ENCODE assay signal across 22 cellular contexts in genomic region chr10:13978844-13979227, GRCh38.
A peak's percentile ranks its signal among the peaks of the same experiment; 100 is the strongest.
DNase-seq lines count a peak whose midpoint lies in the region; ATAC-seq, FAIRE-seq and TF ChIP-seq lines count a peak whose summit lies in the region.
"Had no signal": no experiment of that assay in that cellular context is flagged by ENCODE, and none has a peak within 500 bp of the region (broad histone marks: within the 10 kb centered on the region; RNA-seq: fewer than 3 reads in every experiment).

No MANE protein-coding gene starts in this region.

- H3K4me3 ChIP-seq in PC-3 (ENCODE audit: low read length) (no peak overlapping the region), astrocyte (ENCODE audit: insufficient read depth, low read depth, low read length) (no peak overlapping the region), muscle layer of duodenum (ENCODE audit: low read depth in 1 of 2, low read length in 2 of 2) (no peak overlapping the region), stomach (no peak overlapping the region), body of pancreas (no peak overlapping the region)
- H3K4me3 ChIP-seq: tibial nerve had no signal

- no peak overlapping the region for H3K4me3 Mint-ChIP-seq in astrocyte (ENCODE audit: unreplicated experiment)
- H3K4me3 Mint-ChIP-seq: activated CD8-positive, alpha-beta memory T cell treated with anti-CD3 and anti-CD28 coated beads, Interleukin-2, amount 10 ng/mL, durations not matched to agents 7 days and 5 days; activated naive CD4-positive, alpha-beta T cell treated with anti-CD3 and anti-CD28 coated beads, Interleukin-2, amount 10 ng/mL, durations not matched to agents 7 days and 5 days; CD8-positive, alpha-beta T cell had no signal

- H3K4me1 ChIP-seq in PC-3 (ENCODE audit: insufficient read depth, low read length): 0 out of 2 replicates have a peak, but pooled peaks cover 11% of the 10 kb centered on the region
- H3K4me1 ChIP-seq in astrocyte (ENCODE audit: insufficient read depth, low read length): peaks cover 20% of the 10 kb centered on the region
- no peaks in the 10 kb centered on the region for H3K4me1 ChIP-seq in muscle layer of duodenum (ENCODE audit: control insufficient read depth in 1 of 2, insufficient read depth in 2 of 2, low read length in 2 of 2)
- H3K4me1 ChIP-seq in stomach: peaks cover 0 to 10% (median 2%) of the 10 kb centered on the region in 4 donors
- no peaks in the 10 kb centered on the region for H3K4me1 ChIP-seq in body of pancreas

- CTCF ChIA-PET in PC-3 (lab: Charles Lee): no interaction called here

- H3K9me3 Mint-ChIP-seq in astrocyte (ENCODE audit: unreplicated experiment): no peaks in the 10 kb centered on the region
- H3K9me3 Mint-ChIP-seq: activated naive CD4-positive, alpha-beta T cell treated with anti-CD3 and anti-CD28 coated beads, Interleukin-2, amount 10 ng/mL, durations not matched to agents 7 days and 5 days; CD8-positive, alpha-beta T cell had no signal

- intact Hi-C loops in PC-3 (cut with micrococcal nuclease): no loop called here
- intact Hi-C loops in stomach (cut with DNase I; ENCODE audit: low total_unique reads): no loop called here
- intact Hi-C loops in body of pancreas (cut with DNase I): no loop called here

- no peaks in the 10 kb centered on the region for H3K36me3 ChIP-seq in PC-3 (ENCODE audit: low read depth, low read length)
- H3K36me3 ChIP-seq in astrocyte (ENCODE audit: insufficient read depth, low read length): no peaks in the 10 kb centered on the region
- H3K36me3 ChIP-seq in muscle layer of duodenum (ENCODE audit: control insufficient read depth in 1 of 2, insufficient read depth in 2 of 2, low read length in 2 of 2): peaks cover 0 to 3% of the 10 kb centered on the region in 2 donors
- no peaks in the 10 kb centered on the region for H3K36me3 ChIP-seq in stomach
- H3K36me3 ChIP-seq in body of pancreas (replicated peaks in 1 of 2; ENCODE audit: insufficient read depth in 1 of 2, low read depth in 2 of 2): no peaks in the 10 kb centered on the region

- TF ChIP-seq CTCF in PC-3 (conservative IDR thresholded peaks at IDR 0.05; ENCODE audit: low read depth, low read length) (no peak), astrocyte (IDR thresholded peaks at IDR 0.05; ENCODE audit: insufficient read depth, low read depth, low read length) (no peak), stomach (IDR thresholded peaks at IDR 0.05) (no peak), body of pancreas (IDR thresholded peaks at IDR 0.05) (no peak)

- BruUV-seq in PC-3 (replicated peaks; lab: Mats Ljungman, UMichigan): no TSS peak

- no peaks in the 10 kb centered on the region for H3F3A ChIP-seq in PC-3 (ENCODE audit: low read length, unreplicated experiment)

- H3K9me3 ChIP-seq in PC-3 (ENCODE audit: low read length) (no peaks in the 10 kb centered on the region), astrocyte (ENCODE audit: insufficient read depth, low read depth, low read length) (peaks cover 2% of the 10 kb centered on the region), muscle layer of duodenum (ENCODE audit: control insufficient read depth in 1 of 2, low read length in 2 of 2) (no peaks in the 10 kb centered on the region), stomach (no peaks in the 10 kb centered on the region), body of pancreas (no peaks in the 10 kb centered on the region)
- H3K9me3 ChIP-seq: tibial nerve had no signal

- TF ChIP-seq POLR2A in stomach (IDR thresholded peaks at IDR 0.05) (no peak), body of pancreas (IDR thresholded peaks at IDR 0.05) (no peak)

- H3K4me2 ChIP-seq in PC-3 (ENCODE audit: low read length) (no peak overlapping the region), astrocyte (ENCODE audit: low read length) (peak overlapping the region; percentile 37)

- H2AFZ ChIP-seq in PC-3 (ENCODE audit: low read length) (no peak overlapping the region), astrocyte (ENCODE audit: low read depth, low read length) (no peak overlapping the region)

- POLR2A ChIA-PET in PC-3 (lab: Charles Lee; ENCODE audit: unreplicated experiment): no interaction called here

- ATAC-seq in PC-3: no peak
- ATAC-seq in body of pancreas: no peak
- ATAC-seq: activated CD8-positive, alpha-beta memory T cell treated with anti-CD3 and anti-CD28 coated beads, Interleukin-2, amount 10 ng/mL, durations not matched to agents 7 days and 5 days; CD8-positive, alpha-beta T cell; Panc1; stimulated activated naive CD8-positive, alpha-beta T cell treated with anti-CD3 and anti-CD28 coated beads, Interleukin-15, Interleukin-2, amounts not matched to agents 100 U/mL and 50 U/mL, for 24 hours had no signal

- H3K27me3 Mint-ChIP-seq in astrocyte (ENCODE audit: low read depth, unreplicated experiment): no peaks in the 10 kb centered on the region
- H3K27me3 Mint-ChIP-seq: activated CD8-positive, alpha-beta memory T cell treated with anti-CD3 and anti-CD28 coated beads, Interleukin-2, amount 10 ng/mL, durations not matched to agents 7 days and 5 days; activated naive CD4-positive, alpha-beta T cell treated with anti-CD3 and anti-CD28 coated beads, Interleukin-2, amount 10 ng/mL, durations not matched to agents 7 days and 5 days had no signal

- H3K9ac ChIP-seq in PC-3 (ENCODE audit: low read length) (no peak overlapping the region), astrocyte (ENCODE audit: low read length) (peak overlapping the region; percentile 46)

- no peaks in the 10 kb centered on the region for H3K9me2 ChIP-seq in PC-3 (replicated peaks; ENCODE audit: low read length)

- FAIRE-seq in astrocyte (lab: Jason Lieb, UNC): no peak
- FAIRE-seq: G401.6 had no signal

- peaks cover 10% of the 10 kb centered on the region for H3K4me1 Mint-ChIP-seq in astrocyte (ENCODE audit: low read depth, unreplicated experiment)
- H3K4me1 Mint-ChIP-seq: activated CD8-positive, alpha-beta memory T cell treated with anti-CD3 and anti-CD28 coated beads, Interleukin-2, amount 10 ng/mL, durations not matched to agents 7 days and 5 days; activated naive CD4-positive, alpha-beta T cell treated with anti-CD3 and anti-CD28 coated beads, Interleukin-2, amount 10 ng/mL, durations not matched to agents 7 days and 5 days had no signal

- no peaks in the 10 kb centered on the region for H3K79me2 ChIP-seq in PC-3 (ENCODE audit: low read length)
- no peaks in the 10 kb centered on the region for H3K79me2 ChIP-seq in astrocyte (ENCODE audit: insufficient read depth, low read length)

- H3K27me3 ChIP-seq in PC-3 (ENCODE audit: low read length): no peaks in the 10 kb centered on the region
- no peaks in the 10 kb centered on the region for H3K27me3 ChIP-seq in astrocyte (ENCODE audit: insufficient read depth, low read length)
- H3K27me3 ChIP-seq in muscle layer of duodenum (ENCODE audit: low read depth, low read length): no peaks in the 10 kb centered on the region
- no peaks in the 10 kb centered on the region for H3K27me3 ChIP-seq in stomach
- H3K27me3 ChIP-seq in body of pancreas: no peaks in the 10 kb centered on the region
- H3K27me3 ChIP-seq: tibial nerve had no signal

- DNase-seq in PC-3: no peak
- DNase-seq in astrocyte (ENCODE audit: low read depth): no peak
- DNase-seq in stomach: no peak
- DNase-seq in substantia nigra (lab: John Stamatoyannopoulos, UW): no peak
- no peak for DNase-seq in NCI-H1417 treated with DMSO at 0.1 percent for 48 hours (lab: John Stamatoyannopoulos, UW)
- DNase-seq in body of pancreas: no peak
- DNase-seq: activated CD8-positive, alpha-beta memory T cell treated with anti-CD3 and anti-CD28 coated beads, Interleukin-2, amount 10 ng/mL, durations not matched to agents 7 days and 5 days; activated naive CD4-positive, alpha-beta T cell treated with anti-CD3 and anti-CD28 coated beads, Interleukin-2, amount 10 ng/mL, durations not matched to agents 7 days and 5 days; AML-193; CD8-positive, alpha-beta T cell; cerebellar nuclear complex; effector CD4-positive, alpha-beta T cell; NCI-H2081 treated with DMSO at 0.1 percent for 48 hours; NCI-H446 treated with DMSO at 0.1 percent for 48 hours; occipital lobe; stimulated activated naive CD8-positive, alpha-beta T cell treated with anti-CD3 and anti-CD28 coated beads, Interleukin-15, Interleukin-2, amounts not matched to agents 100 U/mL and 50 U/mL, for 24 hours; T-helper 1 cell had no signal

- H4K20me1 ChIP-seq in PC-3 (ENCODE audit: low read length) (no peaks in the 10 kb centered on the region), astrocyte (ENCODE audit: insufficient read depth, low read length) (no peaks in the 10 kb centered on the region)

- H3K36me3 Mint-ChIP-seq in astrocyte (ENCODE audit: low read depth, unreplicated experiment): peaks cover 6% of the 10 kb centered on the region
- H3K36me3 Mint-ChIP-seq: activated CD8-positive, alpha-beta memory T cell treated with anti-CD3 and anti-CD28 coated beads, Interleukin-2, amount 10 ng/mL, durations not matched to agents 7 days and 5 days; activated naive CD4-positive, alpha-beta T cell treated with anti-CD3 and anti-CD28 coated beads, Interleukin-2, amount 10 ng/mL, durations not matched to agents 7 days and 5 days; CD8-positive, alpha-beta T cell had no signal

- no peak overlapping the region for H3K27ac Mint-ChIP-seq in astrocyte (ENCODE audit: unreplicated experiment)
- H3K27ac Mint-ChIP-seq: activated CD8-positive, alpha-beta memory T cell treated with anti-CD3 and anti-CD28 coated beads, Interleukin-2, amount 10 ng/mL, durations not matched to agents 7 days and 5 days; activated naive CD4-positive, alpha-beta T cell treated with anti-CD3 and anti-CD28 coated beads, Interleukin-2, amount 10 ng/mL, durations not matched to agents 7 days and 5 days; CD8-positive, alpha-beta T cell had no signal

- WGBS in stomach, 5 donors: 85 to 94% (median 94%) methylated on average over 4 of the region's 4 CpGs
- 95 to 97% methylated on average over 4 of the region's 4 CpGs for WGBS in body of pancreas, 2 donors

- H3K27ac ChIP-seq in PC-3 (ENCODE audit: low read length): peak overlapping the region; percentile 30; the same call in 1 of the 2 replicates
- peak overlapping the region; percentile 82 for H3K27ac ChIP-seq in astrocyte (ENCODE audit: low read depth, low read length)
- H3K27ac ChIP-seq in muscle layer of duodenum (ENCODE audit: low read length): peak overlapping the region; percentile 20
- H3K27ac ChIP-seq in stomach: peak overlapping the region in 4 of 5 donors; percentile 32 to 68 (median 42)
- no peak overlapping the region for H3K27ac ChIP-seq in substantia nigra (ENCODE audit: low read depth, low read length, poor library complexity, severe bottlenecking)
- no peak overlapping the region for H3K27ac ChIP-seq in body of pancreas
- H3K27ac ChIP-seq: epithelial cell of prostate had no signal

- TF ChIP-seq EP300 in stomach (IDR thresholded peaks at IDR 0.05): no peak

Comparison
In these comparisons a context has a peak if more than half of its experiments do, and no peak if none do; other contexts are left out.
1. H3K27ac ChIP-seq: peak in PC-3 (single experiment), astrocyte (single experiment), muscle layer of duodenum (single experiment) and stomach (4 of 5); none in substantia nigra (single experiment) and body of pancreas (0 of 4).